Comparison of ENCODE assay signal across 14 cellular contexts in the genomic region with DNA sequence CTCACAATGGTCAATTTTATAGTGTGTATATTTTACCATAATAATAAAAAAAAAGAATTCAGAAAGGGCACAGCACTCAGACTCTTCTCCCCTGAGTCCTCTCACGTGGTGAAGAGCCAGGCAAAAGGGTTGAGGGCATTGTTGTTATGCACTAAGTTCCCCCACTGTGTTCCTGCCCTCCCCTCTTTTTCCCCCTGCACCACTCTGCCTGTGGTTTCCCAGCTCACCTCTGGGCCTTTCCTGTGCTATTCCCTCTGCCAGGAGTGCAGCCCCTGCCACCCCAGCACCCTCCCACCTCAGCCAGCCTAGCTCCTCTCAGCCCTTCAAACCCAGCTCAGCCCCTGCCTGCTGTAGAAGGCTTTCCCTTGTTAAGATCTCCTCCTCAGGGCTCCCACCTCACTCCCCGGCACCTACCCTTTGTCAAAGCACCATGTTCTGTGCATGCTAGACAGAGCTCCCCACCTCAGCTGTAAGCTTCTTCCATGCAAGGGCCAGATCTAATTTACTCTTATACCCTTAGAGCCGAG.
"Had no signal": no experiment of that assay in that cellular context is flagged by ENCODE, and none has a peak within 500 bp of the region (broad histone marks: within the 10 kb centered on the region; RNA-seq: fewer than 3 reads in every experiment).

No MANE protein-coding gene starts in this region.

- ATAC-seq: activated CD8-positive, alpha-beta memory T cell treated with anti-CD3 and anti-CD28 coated beads, Interleukin-2, amount 10 ng/mL, durations not matched to agents 7 days and 5 days; activated T-cell treated with anti-CD3 and anti-CD28 coated beads, Interleukin-2, amount 50 U/mL, for 4 hours; stimulated activated naive B cell treated with anti-CD40 and anti-IgM and Interleukin-4, amounts not matched to agents 10 μg/mL and 1 μg/mL and 100 μg/mL, for 72 hours; upper lobe of right lung had no signal

- H3K4me3 ChIP-seq: breast epithelium, dorsolateral prefrontal cortex, esophagus squamous epithelium, smooth muscle cell, upper lobe of right lung had no signal

- DNase-seq: activated CD4-positive, alpha-beta T cell treated with anti-CD3 and anti-CD28 coated beads for 1 hour; activated CD4-positive, alpha-beta T cell treated with anti-CD3 and anti-CD28 coated beads, Interleukin-2, amount 50 U/mL, for 48 hours; activated CD8-positive, alpha-beta memory T cell treated with anti-CD3 and anti-CD28 coated beads, Interleukin-2, amount 10 ng/mL, durations not matched to agents 7 days and 5 days; activated effector memory CD4-positive, alpha-beta T cell treated with anti-CD3 and anti-CD28 coated beads, Interleukin-2, amount 50 U/mL, for 16 hours; activated T-cell treated with anti-CD3 and anti-CD28 coated beads, Interleukin-2, amount 50 U/mL, for 4 hours; amygdala; dorsolateral prefrontal cortex; esophagus squamous epithelium; foreskin fibroblast; stimulated activated naive B cell treated with anti-CD40 and anti-IgM and Interleukin-4, amounts not matched to agents 10 μg/mL and 1 μg/mL and 100 μg/mL, for 72 hours; upper lobe of right lung had no signal

- H3K36me3 ChIP-seq: breast epithelium, esophagus squamous epithelium, upper lobe of right lung had no signal

- H3K27ac Mint-ChIP-seq: activated CD8-positive, alpha-beta memory T cell treated with anti-CD3 and anti-CD28 coated beads, Interleukin-2, amount 10 ng/mL, durations not matched to agents 7 days and 5 days; activated naive CD8-positive, alpha-beta T cell; stimulated activated naive B cell treated with anti-CD40 and anti-IgM and Interleukin-4, amounts not matched to agents 10 μg/mL and 1 μg/mL and 100 μg/mL, for 72 hours had no signal

- H3K27ac ChIP-seq: upper lobe of right lung had no signal

- H3K4me1 Mint-ChIP-seq: activated CD8-positive, alpha-beta memory T cell treated with anti-CD3 and anti-CD28 coated beads, Interleukin-2, amount 10 ng/mL, durations not matched to agents 7 days and 5 days had no signal

- H3K27me3 ChIP-seq: breast epithelium, dorsolateral prefrontal cortex, esophagus squamous epithelium, upper lobe of right lung had no signal

- H3K36me3 Mint-ChIP-seq: activated CD8-positive, alpha-beta memory T cell treated with anti-CD3 and anti-CD28 coated beads, Interleukin-2, amount 10 ng/mL, durations not matched to agents 7 days and 5 days; activated naive CD8-positive, alpha-beta T cell; stimulated activated naive B cell treated with anti-CD40 and anti-IgM and Interleukin-4, amounts not matched to agents 10 μg/mL and 1 μg/mL and 100 μg/mL, for 72 hours had no signal

- H3K9me3 Mint-ChIP-seq: activated T-cell treated with anti-CD3 and anti-CD28 coated beads, Interleukin-2, amount 50 U/mL, for 4 hours; stimulated activated naive B cell treated with anti-CD40 and anti-IgM and Interleukin-4, amounts not matched to agents 10 μg/mL and 1 μg/mL and 100 μg/mL, for 72 hours had no signal

- H3K27me3 Mint-ChIP-seq: activated naive CD8-positive, alpha-beta T cell had no signal

- H3K4me3 Mint-ChIP-seq: activated CD8-positive, alpha-beta memory T cell treated with anti-CD3 and anti-CD28 coated beads, Interleukin-2, amount 10 ng/mL, durations not matched to agents 7 days and 5 days; activated naive CD8-positive, alpha-beta T cell; activated T-cell treated with anti-CD3 and anti-CD28 coated beads, Interleukin-2, amount 50 U/mL, for 4 hours; stimulated activated naive B cell treated with anti-CD40 and anti-IgM and Interleukin-4, amounts not matched to agents 10 μg/mL and 1 μg/mL and 100 μg/mL, for 72 hours had no signal

- H3K9me3 ChIP-seq: breast epithelium, esophagus squamous epithelium, upper lobe of right lung had no signal
